Comparison of ENCODE assay signal across 8 cellular contexts in genomic region chr7:20330176-20330796, GRCh38. TPM values are rescaled to one million over a fixed set of nuclear protein-coding genes. Genes with fewer than 3 reads are reported as not detected.
A peak's percentile ranks its signal among the peaks of the same experiment; 100 is the strongest.
DNase-seq lines count a peak whose midpoint lies in the region; ATAC-seq lines count a peak whose summit lies in the region.

No MANE protein-coding gene starts in this region.

- ATAC-seq in GM19467 (IDR thresholded peaks at IDR 0.05; ENCODE audit: unreplicated experiment) (peak; percentile 45), HG03565 (IDR thresholded peaks at IDR 0.05; ENCODE audit: unreplicated experiment) (peak; percentile 48), left ventricle myocardium superior (peak; percentile 95)

- DNase-seq in DMS153 (lab: John Stamatoyannopoulos, UW): peak; percentile 79
- peak; percentile 59 for DNase-seq in OCI-M1 (lab: John Stamatoyannopoulos, UW)
- peak; percentile 93 for DNase-seq in amniotic epithelial cell (ENCODE audit: low read depth)
- peak; percentile 90 for DNase-seq in left ventricle myocardium superior
- peak; percentile 77 to 98 (median 90) for DNase-seq in posterior cingulate gyrus
- DNase-seq in MV-4-11 (lab: John Stamatoyannopoulos, UW): no peak

- intact Hi-C loops in left ventricle myocardium superior (cut with micrococcal nuclease): no loop called here
- intact Hi-C loops in posterior cingulate gyrus (cut with DNase I): loop anchor here (10.0 kb wide), 1 partner anchor 265 kb away; no protein-coding TSS in a partner anchor

RNA-seq across cellular contexts. Expression of gene ITGB8, which starts 0.4 kb away (rescaled TPM):
- total RNA-seq in left ventricle myocardium superior: 4.8 TPM

Comparison
In these comparisons a context has a peak if more than half of its experiments do, and no peak if none do; other contexts are left out.
1. ATAC-seq: peak in every context shown above with its lines; median percentile 95 in left ventricle myocardium superior; 48 in HG03565; 45 in GM19467.